Comparison of ENCODE assay signal across 8 cellular contexts in the genomic region with DNA sequence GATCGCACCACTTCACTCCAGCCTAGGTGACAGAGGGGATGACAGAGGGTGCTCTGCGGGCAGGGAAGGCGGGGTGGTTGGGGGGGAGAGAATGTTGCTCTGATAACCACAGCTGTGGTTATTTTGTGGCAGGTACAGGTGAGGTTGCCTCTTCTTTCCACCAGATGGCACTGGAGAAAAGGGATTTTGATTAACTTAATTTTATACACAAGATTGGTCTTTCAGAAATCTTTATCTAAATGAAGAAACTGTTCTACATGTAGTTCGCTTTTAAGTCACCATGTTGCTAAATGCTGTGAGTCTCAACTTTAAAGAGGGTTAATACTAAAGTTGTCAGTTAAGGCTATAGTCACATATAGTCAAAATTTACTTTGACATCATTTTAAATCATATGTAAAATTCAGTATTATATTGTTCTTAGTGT. TPM values are rescaled to one million over a fixed set of nuclear protein-coding genes. Genes with fewer than 3 reads are reported as not detected.
A peak's percentile ranks its signal among the peaks of the same experiment; 100 is the strongest.
DNase-seq lines count a peak whose midpoint lies in the region; ATAC-seq and TF ChIP-seq lines count a peak whose summit lies in the region.

No MANE protein-coding gene starts in this region.

- 50% methylated on average over 1 of the region's 4 CpGs for WGBS in gastroesophageal sphincter (ENCODE audit: low coverage in 1 of 2), 2 donors

- peak; percentile 50 for TF ChIP-seq CTCF in MM.1S (IDR thresholded peaks at IDR 0.05; ENCODE audit: low read length)
- TF ChIP-seq CTCF in gastroesophageal sphincter (IDR thresholded peaks at IDR 0.05): peak; percentile 29 to 57 (median 45)

- H3K9me3 ChIP-seq in MM.1S (replicated peaks; ENCODE audit: insufficient read depth, low read length) (no peaks in the 10 kb centered on the region), gastroesophageal sphincter (no peaks in the 10 kb centered on the region)

- H3K27me3 ChIP-seq in MM.1S (replicated peaks; ENCODE audit: insufficient read depth, low read length) (no peaks in the 10 kb centered on the region), gastroesophageal sphincter (no peaks in the 10 kb centered on the region)

- ATAC-seq in gastroesophageal sphincter (no peak), HG03432 (IDR thresholded peaks at IDR 0.05; ENCODE audit: unreplicated experiment) (no peak), HG02973 (IDR thresholded peaks at IDR 0.05; ENCODE audit: unreplicated experiment) (no peak)

- TF ChIP-seq EP300 in gastroesophageal sphincter (IDR thresholded peaks at IDR 0.05): no peak

- H3K4me3 ChIP-seq in MM.1S (ENCODE audit: low read length) (no peak overlapping the region), gastroesophageal sphincter (no peak overlapping the region)

- H3K9me2 ChIP-seq in MM.1S (replicated peaks; ENCODE audit: insufficient read depth, low read length): no peaks in the 10 kb centered on the region

- no peaks in the 10 kb centered on the region for H4K20me1 ChIP-seq in MM.1S (ENCODE audit: insufficient read depth, low read length)

- H3K27ac ChIP-seq in MM.1S (ENCODE audit: low read length): no peak overlapping the region
- no peak overlapping the region for H3K27ac ChIP-seq in gastroesophageal sphincter

- H3F3A ChIP-seq in MM.1S (ENCODE audit: insufficient read depth, low read length): no peaks in the 10 kb centered on the region

- no peak overlapping the region for H3K4me2 ChIP-seq in MM.1S (ENCODE audit: low read depth, low read length)

- H3K4me1 ChIP-seq in MM.1S (ENCODE audit: low read length) (no peaks in the 10 kb centered on the region), gastroesophageal sphincter (no peaks in the 10 kb centered on the region)

- H3K9ac ChIP-seq in MM.1S (ENCODE audit: low read length): no peak overlapping the region

- no peak overlapping the region for H2AFZ ChIP-seq in MM.1S (ENCODE audit: low read length)

- H3K36me3 ChIP-seq in MM.1S (replicated peaks; ENCODE audit: insufficient read depth, low read length) (no peaks in the 10 kb centered on the region), gastroesophageal sphincter (peaks cover 0 to 45% of the 10 kb centered on the region in 2 donors)

- TF ChIP-seq POLR2A in gastroesophageal sphincter (IDR thresholded peaks at IDR 0.05): no peak

- DNase-seq in ELF-1 (ENCODE audit: low read depth, low spot score) (peak; percentile 21), MM.1S (peak; percentile 21), activated T-cell treated with anti-CD3 and anti-CD28 coated beads for 1 hour (ENCODE audit: low read depth) (peak; percentile 25), DMS153 (lab: John Stamatoyannopoulos, UW) (no peak)
- peak; percentile 4 for DNase-seq in stimulated activated CD8-positive, alpha-beta memory T cell treated with anti-CD3 and anti-CD28 coated beads, Interleukin-12 subunit alpha, Interleukin-12 subunit beta, amount 100 ng/mL, for 4 hours (ENCODE audit: low read depth)

- no peaks in the 10 kb centered on the region for H3K79me2 ChIP-seq in MM.1S (ENCODE audit: low read length)

RNA-seq across cellular contexts. Expression of a gene that starts 25.7 kb away (rescaled TPM):
- not detected for total RNA-seq in gastroesophageal sphincter

RNA-seq across cellular contexts. Expression of a gene that starts 32.8 kb away (rescaled TPM):
- total RNA-seq in gastroesophageal sphincter: 10 to 100 TPM in 2 of 4 donors, 1 to 10 TPM in 2; 4.6 to 10.5 (median 8.5) TPM
